Comparison of ENCODE assay signal across 10 cellular contexts in genomic region chrX:44400588-44400987, GRCh38. TPM values are rescaled to one million over a fixed set of nuclear protein-coding genes. Genes with fewer than 3 reads are reported as not detected.
A peak's percentile ranks its signal among the peaks of the same experiment; 100 is the strongest.
DNase-seq lines count a peak whose midpoint lies in the region; ATAC-seq and TF ChIP-seq lines count a peak whose summit lies in the region.
"Had no signal": no experiment of that assay in that cellular context is flagged by ENCODE, and none has a peak within 500 bp of the region (broad histone marks: within the 10 kb centered on the region; RNA-seq: fewer than 3 reads in every experiment).

No MANE protein-coding gene starts in this region.

- no TSS peak for BruUV-seq in A673 (replicated peaks; lab: Mats Ljungman, UMichigan)

- H3K36me3 ChIP-seq in A673 (ENCODE audit: insufficient read depth, low read length, poor library complexity, severe bottlenecking) (no peaks in the 10 kb centered on the region), HEK293 (ENCODE audit: control insufficient read depth in 2 of 2, insufficient read depth in 1 of 2, low read length in 2 of 2) (no peaks in the 10 kb centered on the region), adipocyte (ENCODE audit: control insufficient read depth, insufficient read depth, low read length, severe bottlenecking) (no peaks in the 10 kb centered on the region)

- H3K27ac ChIP-seq in A673 (ENCODE audit: low read depth, low read length, poor library complexity, severe bottlenecking) (no peak overlapping the region), HEK293 (ENCODE audit: extremely low read depth, low read depth, low read length) (no peak overlapping the region)

- POLR2A ChIA-PET in A673 (lab: Charles Lee; ENCODE audit: low non-redundant PET), result no interaction called here
- POLR2A ChIA-PET in HEK293 (lab: Yijun Ruan, JAX), result no interaction called here

- CTCF ChIA-PET in A673 (lab: Charles Lee) (no interaction called here), HEK293 (lab: Yijun Ruan, JAX) (no interaction called here)

- ATAC-seq in HG03457 (IDR thresholded peaks at IDR 0.05; ENCODE audit: unreplicated experiment), result no peak
- no peak for ATAC-seq in HG03565 (IDR thresholded peaks at IDR 0.05; ENCODE audit: unreplicated experiment)
- no peak for ATAC-seq in GM18873 (IDR thresholded peaks at IDR 0.05; ENCODE audit: low FRiP score, unreplicated experiment)

- H3K4me1 ChIP-seq in A673 (ENCODE audit: insufficient read depth, low read length, poor library complexity, severe bottlenecking), result peaks cover 5% of the 10 kb centered on the region
- H3K4me1 ChIP-seq in HEK293 (ENCODE audit: control insufficient read depth, insufficient read depth, low read length), result no peaks in the 10 kb centered on the region
- H3K4me1 ChIP-seq in adipocyte (ENCODE audit: control insufficient read depth, insufficient read depth, low read length), result peaks cover 17% of the 10 kb centered on the region

- peaks cover 15% of the 10 kb centered on the region for H3K9me3 ChIP-seq in A673 (ENCODE audit: low read depth, low read length, poor library complexity, severe bottlenecking)
- H3K9me3 ChIP-seq in HEK293 (ENCODE audit: control insufficient read depth, insufficient read depth, low read depth, low read length), result no peaks in the 10 kb centered on the region
- peaks cover 22% of the 10 kb centered on the region for H3K9me3 ChIP-seq in adipocyte (ENCODE audit: control insufficient read depth, low read length)

- TF ChIP-seq CTCF in A673 (conservative IDR thresholded peaks at IDR 0.05; ENCODE audit: low read depth, low read length) (no peak), HEK293 (tag by site-specific recombination; IDR thresholded peaks at IDR 0.05) (no peak)

- no peak overlapping the region for H3K9ac ChIP-seq in adipocyte (ENCODE audit: low read length)

- intact Hi-C loops in A673 (cut with micrococcal nuclease; ENCODE audit: unreplicated experiment), result no loop called here

- DNase-seq in A673 (ENCODE audit: low spot score) (peak; percentile 68), adipocyte (ENCODE audit: low read depth) (peak; percentile 81), kidney tubule cell (ENCODE audit: low spot score) (peak; percentile 90), NCI-H1436 treated with DMSO at 0.1 percent for 48 hours (lab: John Stamatoyannopoulos, UW) (no peak)
- DNase-seq: cortex of kidney, DND-41 had no signal

- no peak overlapping the region for H3K4me3 ChIP-seq in A673 (ENCODE audit: low read depth, low read length, poor library complexity, severe bottlenecking)
- no peak overlapping the region for H3K4me3 ChIP-seq in HEK293 (ENCODE audit: low read depth, low read length)
- H3K4me3 ChIP-seq in adipocyte (ENCODE audit: low read length), result no peak overlapping the region

- H3K27me3 ChIP-seq in A673 (replicated peaks; ENCODE audit: insufficient read depth, low read depth, low read length, poor library complexity), result no peaks in the 10 kb centered on the region
- H3K27me3 ChIP-seq in adipocyte (replicated peaks; ENCODE audit: control insufficient read depth, insufficient read depth, low read length), result no peaks in the 10 kb centered on the region

TF ChIP-seq in HEK293, 187 proteins besides CTCF, POLR2A, EP300 and RAD21:
- TF ChIP-seq KLF17 (tag by site-specific recombination; IDR thresholded peaks at IDR 0.05) (no peak), ZFHX2 (tag by site-specific recombination; conservative IDR thresholded peaks at IDR 0.05) (peak; percentile 69), EGR2 (tag by site-specific recombination; IDR thresholded peaks at IDR 0.05; ENCODE audit: low read depth) (peak; percentile 72)

RNA-seq across cellular contexts. Expression of gene EFHC2, which starts 57.1 kb away (rescaled TPM):
- 0.11 and 0.26 TPM in 2 replicates for total RNA-seq in A673 (2021)
